Comparison of ENCODE assay signal across 26 cellular contexts in the genomic region with DNA sequence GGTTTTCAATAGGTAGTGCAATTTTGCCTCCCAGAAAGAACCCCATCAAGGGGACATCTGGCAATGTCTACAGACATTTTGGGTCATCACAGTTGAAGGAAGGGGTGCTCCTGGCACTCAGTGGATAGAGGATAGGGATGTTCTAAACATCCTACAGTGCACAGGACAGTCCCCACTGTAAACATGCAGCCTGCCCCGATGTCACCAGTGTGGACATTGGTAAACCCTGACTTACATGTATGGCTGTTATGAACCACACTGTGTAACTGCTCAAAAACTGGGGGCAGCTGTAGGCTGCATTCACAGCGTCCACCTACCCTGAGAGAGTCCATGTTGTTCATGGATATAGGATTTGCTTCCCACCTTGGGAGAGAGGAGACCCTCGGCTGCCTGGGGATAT.
DNase-seq lines count a peak whose midpoint lies in the region; ATAC-seq, FAIRE-seq and TF ChIP-seq lines count a peak whose summit lies in the region.
"Had no signal": no experiment of that assay in that cellular context is flagged by ENCODE, and none has a peak within 500 bp of the region (broad histone marks: within the 10 kb centered on the region; RNA-seq: fewer than 3 reads in every experiment).

No MANE protein-coding gene starts in this region.

- peak overlapping the region; percentile 67 for H3K27ac Mint-ChIP-seq in Caco-2 (ENCODE audit: unreplicated experiment)
- no peak overlapping the region for H3K27ac Mint-ChIP-seq in naive thymus-derived CD4-positive, alpha-beta T cell
- H3K27ac Mint-ChIP-seq: CD14-positive monocyte; CD4-positive, alpha-beta memory T cell; CD4-positive, CD25-positive, alpha-beta regulatory T cell; CD8-positive, alpha-beta memory T cell had no signal

- CTCF ChIA-PET in Caco-2 (lab: Charles Lee) = no interaction called here
- CTCF ChIA-PET in naive thymus-derived CD4-positive, alpha-beta T cell (lab: Charles Lee) = no interaction called here

- no peak overlapping the region for H3K4me3 ChIP-seq in Caco-2 (ENCODE audit: low read depth, low read length)
- H3K4me3 ChIP-seq in bronchial epithelial cell (ENCODE audit: low read depth, low read length) = no peak overlapping the region
- H3K4me3 ChIP-seq in lung = no peak overlapping the region
- H3K4me3 ChIP-seq in naive thymus-derived CD4-positive, alpha-beta T cell (ENCODE audit: low read length) = no peak overlapping the region
- H3K4me3 ChIP-seq: BLaER1 had no signal

- no peaks in the 10 kb centered on the region for H3K27me3 ChIP-seq in Caco-2 (replicated peaks; ENCODE audit: control insufficient read depth, insufficient read depth, low read length)
- H3K27me3 ChIP-seq in bronchial epithelial cell (ENCODE audit: control insufficient read depth, insufficient read depth, low read length) = peaks cover 1% of the 10 kb centered on the region
- no peaks in the 10 kb centered on the region for H3K27me3 ChIP-seq in lung (ENCODE audit: control insufficient read depth, insufficient read depth)
- H3K27me3 ChIP-seq in naive thymus-derived CD4-positive, alpha-beta T cell (ENCODE audit: control insufficient read depth in 2 of 2, insufficient read depth in 2 of 2, low read length in 2 of 2) = no peaks in the 10 kb centered on the region
- H3K27me3 ChIP-seq: BLaER1 had no signal

- H3K4me1 Mint-ChIP-seq in Caco-2 (ENCODE audit: low read depth, unreplicated experiment) = peaks cover 32% of the 10 kb centered on the region
- no peaks in the 10 kb centered on the region for H3K4me1 Mint-ChIP-seq in naive thymus-derived CD4-positive, alpha-beta T cell
- H3K4me1 Mint-ChIP-seq: CD14-positive monocyte; CD4-positive, alpha-beta memory T cell; CD4-positive, CD25-positive, alpha-beta regulatory T cell; CD8-positive, alpha-beta memory T cell had no signal

- 86 to 92% methylated on average over 3 of the region's 3 CpGs for WGBS in lung, 2 donors

- peaks cover 40% of the 10 kb centered on the region for H3K4me1 ChIP-seq in Caco-2
- H3K4me1 ChIP-seq in lung (ENCODE audit: control insufficient read depth in 2 of 2, insufficient read depth in 2 of 2, low read length in 2 of 2) = no peaks in the 10 kb centered on the region
- H3K4me1 ChIP-seq in naive thymus-derived CD4-positive, alpha-beta T cell (ENCODE audit: control insufficient read depth in 2 of 2, insufficient read depth in 2 of 2, low read length in 2 of 2) = no peaks in the 10 kb centered on the region
- H3K4me1 ChIP-seq: BE2C, BLaER1 had no signal

- ATAC-seq in lung (ENCODE audit: insufficient read depth, low FRiP score) = no peak
- peak; percentile 20 for ATAC-seq in naive thymus-derived CD4-positive, alpha-beta T cell

- no TSS peak for BruUV-seq in Caco-2 (replicated peaks; lab: Mats Ljungman, UMichigan)

- TF ChIP-seq CTCF in Caco-2 (IDR thresholded peaks at IDR 0.05; ENCODE audit: insufficient read depth in 1 of 2, low read depth in 1 of 2, low read length in 1 of 2, severe bottlenecking in 1 of 2, unreplicated experiment in 1 of 2) (no peak), bronchial epithelial cell (IDR thresholded peaks at IDR 0.05; ENCODE audit: insufficient read depth, low read length, severe bottlenecking) (no peak), lung (IDR thresholded peaks at IDR 0.05; ENCODE audit: control extremely low read depth, extremely low read depth) (no peak)

- peak; percentile 60 for FAIRE-seq in bronchial epithelial cell (lab: Jason Lieb, UNC)
- FAIRE-seq: A204.1, D721Med, G401.6, GM12891, GM19239 had no signal

- no peak overlapping the region for H3K4me3 Mint-ChIP-seq in Caco-2 (ENCODE audit: unreplicated experiment)
- no peak overlapping the region for H3K4me3 Mint-ChIP-seq in naive thymus-derived CD4-positive, alpha-beta T cell
- H3K4me3 Mint-ChIP-seq: CD14-positive monocyte; CD4-positive, alpha-beta memory T cell; CD4-positive, CD25-positive, alpha-beta regulatory T cell; CD8-positive, alpha-beta memory T cell had no signal

- H3K36me3 ChIP-seq in Caco-2 (ENCODE audit: control insufficient read depth, insufficient read depth, low read length) = no peaks in the 10 kb centered on the region
- no peaks in the 10 kb centered on the region for H3K36me3 ChIP-seq in bronchial epithelial cell (ENCODE audit: control insufficient read depth, insufficient read depth, low read length)
- H3K36me3 ChIP-seq in lung (ENCODE audit: control insufficient read depth in 2 of 2, insufficient read depth in 2 of 2, low read length in 2 of 2) = no peaks in the 10 kb centered on the region
- H3K36me3 ChIP-seq in naive thymus-derived CD4-positive, alpha-beta T cell (ENCODE audit: control insufficient read depth in 2 of 3, insufficient read depth in 3 of 3, low read length in 3 of 3) = no peaks in the 10 kb centered on the region
- H3K36me3 ChIP-seq: BE2C, BLaER1 had no signal

- no peaks in the 10 kb centered on the region for H3K9me3 Mint-ChIP-seq in Caco-2 (ENCODE audit: unreplicated experiment)
- H3K9me3 Mint-ChIP-seq in naive thymus-derived CD4-positive, alpha-beta T cell = peaks cover 0 to under 1% (median 0%) of the 10 kb centered on the region in 11 donors
- H3K9me3 Mint-ChIP-seq: CD14-positive monocyte; CD4-positive, CD25-positive, alpha-beta regulatory T cell; CD8-positive, alpha-beta memory T cell had no signal

- peaks cover 11% of the 10 kb centered on the region for H3K36me3 Mint-ChIP-seq in Caco-2 (ENCODE audit: insufficient read depth, unreplicated experiment)
- no peaks in the 10 kb centered on the region for H3K36me3 Mint-ChIP-seq in naive thymus-derived CD4-positive, alpha-beta T cell
- H3K36me3 Mint-ChIP-seq: CD14-positive monocyte; CD4-positive, alpha-beta memory T cell; CD4-positive, CD25-positive, alpha-beta regulatory T cell; CD8-positive, alpha-beta memory T cell had no signal

- POLR2A ChIA-PET in Caco-2 (lab: Charles Lee) = no interaction called here
- POLR2A ChIA-PET in naive thymus-derived CD4-positive, alpha-beta T cell (lab: Charles Lee) = no interaction called here

- H3K27ac ChIP-seq in lung (ENCODE audit: low read depth in 1 of 2, low read length in 1 of 2) = no peak overlapping the region
- H3K27ac ChIP-seq in naive thymus-derived CD4-positive, alpha-beta T cell (ENCODE audit: low read depth, low read length) = no peak overlapping the region
- H3K27ac ChIP-seq: BLaER1 had no signal

- H3K27me3 Mint-ChIP-seq in Caco-2 (ENCODE audit: insufficient read depth, unreplicated experiment) = no peaks in the 10 kb centered on the region
- H3K27me3 Mint-ChIP-seq in naive thymus-derived CD4-positive, alpha-beta T cell = peaks cover 6 to 51% (median 10%) of the 10 kb centered on the region in 5 donors
- H3K27me3 Mint-ChIP-seq: CD4-positive, CD25-positive, alpha-beta regulatory T cell had no signal

- intact Hi-C loops in Caco-2 (cut with micrococcal nuclease; ENCODE audit: unreplicated experiment) (no loop called here), cardiac septum (cut with DNase I) (no loop called here)
- intact Hi-C loops in naive thymus-derived CD4-positive, alpha-beta T cell (cut with micrococcal nuclease) = no loop called here

- H3K9me3 ChIP-seq in Caco-2 = no peaks in the 10 kb centered on the region
- H3K9me3 ChIP-seq in lung (ENCODE audit: control insufficient read depth in 2 of 2, insufficient read depth in 1 of 2, low read length in 1 of 2) = no peaks in the 10 kb centered on the region
- H3K9me3 ChIP-seq in naive thymus-derived CD4-positive, alpha-beta T cell (ENCODE audit: control insufficient read depth in 2 of 3, low read length in 3 of 3) = no peaks in the 10 kb centered on the region
- H3K9me3 ChIP-seq: BE2C, BLaER1 had no signal

- DNase-seq in Caco-2 (no peak), bronchial epithelial cell (ENCODE audit: low read depth) (no peak), lung (ENCODE audit: low spot score) (peak; percentile 25), dedifferentiated amniotic fluid mesenchymal stem cell (ENCODE audit: extremely low spot score) (no peak), NCI-H748 treated with DMSO at 0.1 percent for 48 hours (lab: John Stamatoyannopoulos, UW) (no peak), cardiac septum (ENCODE audit: low spot score) (no peak), HPDE6-E6E7 (ENCODE audit: extremely low spot score) (no peak)
- no peak for DNase-seq in naive thymus-derived CD4-positive, alpha-beta T cell
- DNase-seq: 8988T; ACHN; BE2C; C1 segment of cervical spinal cord; Calu3; CD4-positive, alpha-beta memory T cell; CD4-positive, CD25-positive, alpha-beta regulatory T cell; CD8-positive, alpha-beta memory T cell; COR-L47; DMS79 treated with DMSO at 0.1 percent for 48 hours; GF-D8 had no signal
